Comparison of ENCODE assay signal across 29 cellular contexts in the genomic region with DNA sequence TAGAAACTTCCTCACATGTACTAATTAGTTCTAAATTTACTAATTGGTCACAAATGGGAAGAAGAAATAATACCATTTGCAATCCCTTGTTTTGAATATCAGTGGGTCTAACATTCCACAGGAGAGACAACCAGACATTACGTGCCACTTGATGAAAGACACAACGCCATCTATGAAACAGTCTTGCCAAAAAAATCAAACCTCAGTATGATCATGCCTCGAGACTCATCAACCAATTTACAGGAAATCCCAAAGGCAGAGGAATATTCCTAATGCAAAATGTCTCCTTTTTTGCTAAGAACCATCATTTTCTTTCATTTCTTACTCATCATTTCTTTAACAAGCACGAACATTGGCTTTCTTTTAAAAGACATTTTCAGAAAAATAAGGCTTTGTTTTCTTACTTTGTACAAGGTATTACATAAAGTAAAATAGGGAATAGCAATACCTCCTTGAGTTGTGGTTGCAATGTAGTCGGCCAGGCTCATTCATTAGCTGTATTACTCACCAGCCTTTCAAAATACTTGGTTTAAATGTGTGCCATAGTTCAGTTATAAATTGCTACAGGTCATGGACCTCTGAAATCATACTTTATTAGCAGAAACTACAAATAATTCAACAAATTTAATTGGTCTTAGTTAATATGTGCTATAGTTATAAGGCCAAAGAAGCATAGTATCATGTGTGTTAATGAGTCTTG.
A peak's percentile ranks its signal among the peaks of the same experiment; 100 is the strongest.
DNase-seq lines count a peak whose midpoint lies in the region; ATAC-seq and TF ChIP-seq lines count a peak whose summit lies in the region.
"Had no signal": no experiment of that assay in that cellular context is flagged by ENCODE, and none has a peak within 500 bp of the region (broad histone marks: within the 10 kb centered on the region; RNA-seq: fewer than 3 reads in every experiment).

No MANE protein-coding gene starts in this region.

- no peak for ATAC-seq in IMR-90 (ENCODE audit: low read depth)
- ATAC-seq in heart left ventricle, result no peak
- ATAC-seq: activated CD8-positive, alpha-beta memory T cell treated with anti-CD3 and anti-CD28 coated beads, Interleukin-2, amount 10 ng/mL, durations not matched to agents 7 days and 5 days; gastroesophageal sphincter; stimulated activated naive CD8-positive, alpha-beta T cell treated with anti-CD3 and anti-CD28 coated beads, Interleukin-15, Interleukin-2, amounts not matched to agents 100 U/mL and 50 U/mL, for 24 hours had no signal

- H2AK5ac ChIP-seq in IMR-90 (ENCODE audit: low read depth, low read length), result no peak overlapping the region

- no peak overlapping the region for H4K8ac ChIP-seq in IMR-90 (ENCODE audit: low read depth in 2 of 2, low read length in 2 of 2)

- H3K79me2 ChIP-seq in ACC112 (ENCODE audit: control insufficient read depth, insufficient read depth, low read length, unreplicated experiment) (no peaks in the 10 kb centered on the region), SK-N-SH (ENCODE audit: insufficient read depth) (no peaks in the 10 kb centered on the region)

- H2AFZ ChIP-seq in ACC112 (ENCODE audit: low read length, unreplicated experiment) (peak overlapping the region; percentile 52), IMR-90 (replicated peaks; ENCODE audit: low read length, poor library complexity) (no peak overlapping the region), SK-N-SH (ENCODE audit: low read depth) (no peak overlapping the region)
- H2AFZ ChIP-seq: neural progenitor cell had no signal

- intact Hi-C loops in IMR-90 (cut with micrococcal nuclease) (no loop called here), A673 (cut with micrococcal nuclease; ENCODE audit: unreplicated experiment) (no loop called here), heart left ventricle (cut with DNase I) (no loop called here)

- no peak overlapping the region for H4K5ac ChIP-seq in IMR-90 (ENCODE audit: low read depth, low read length)

- no peak for TF ChIP-seq POLR2A in IMR-90 (IDR thresholded peaks at IDR 0.05; ENCODE audit: low read depth, low read length)
- no peak for TF ChIP-seq POLR2A in heart left ventricle (IDR thresholded peaks at IDR 0.05)

- H3K9me2 ChIP-seq in SK-N-SH, result no peaks in the 10 kb centered on the region

- H3K9ac ChIP-seq in IMR-90 (ENCODE audit: low read depth, low read length) (no peak overlapping the region), SK-N-SH (no peak overlapping the region)
- H3K9ac ChIP-seq: neural progenitor cell had no signal

- no peak overlapping the region for H2BK20ac ChIP-seq in IMR-90 (ENCODE audit: low read depth, low read length)

- H3K9me3 Mint-ChIP-seq in chondrocyte (ENCODE audit: low read depth), result no peaks in the 10 kb centered on the region
- H3K9me3 Mint-ChIP-seq: activated naive CD4-positive, alpha-beta T cell treated with anti-CD3 and anti-CD28 coated beads, Interleukin-2, amount 50 U/mL, for 24 hours; neural progenitor cell had no signal

- no peaks in the 10 kb centered on the region for H3K36me3 Mint-ChIP-seq in chondrocyte (ENCODE audit: low read depth)
- H3K36me3 Mint-ChIP-seq: activated CD8-positive, alpha-beta memory T cell treated with anti-CD3 and anti-CD28 coated beads, Interleukin-2, amount 10 ng/mL, durations not matched to agents 7 days and 5 days; activated naive CD4-positive, alpha-beta T cell treated with anti-CD3 and anti-CD28 coated beads, Interleukin-2, amount 50 U/mL, for 24 hours; neural progenitor cell had no signal

- no peak overlapping the region for H3K23ac ChIP-seq in IMR-90 (ENCODE audit: low read depth, low read length)

- H3K36me3 ChIP-seq in ACC112 (ENCODE audit: insufficient read depth, low read length), result no peaks in the 10 kb centered on the region
- no peaks in the 10 kb centered on the region for H3K36me3 ChIP-seq in IMR-90 (ENCODE audit: control insufficient read depth, insufficient read depth, low read length)
- no peaks in the 10 kb centered on the region for H3K36me3 ChIP-seq in A673 (ENCODE audit: insufficient read depth, low read length, poor library complexity, severe bottlenecking)
- no peaks in the 10 kb centered on the region for H3K36me3 ChIP-seq in SK-N-SH (replicated peaks in 1 of 2; ENCODE audit: control insufficient read depth in 1 of 2, insufficient read depth in 2 of 2, low read length in 1 of 2)
- H3K36me3 ChIP-seq in heart left ventricle, result no peaks in the 10 kb centered on the region
- H3K36me3 ChIP-seq: gastroesophageal sphincter, HAP-1, neural progenitor cell, sigmoid colon, tibial nerve, WERI-Rb-1 had no signal

- BruUV-seq in IMR-90 (replicated peaks; lab: Mats Ljungman, UMichigan) (no TSS peak), A673 (replicated peaks; lab: Mats Ljungman, UMichigan) (no TSS peak)

- POLR2A ChIA-PET in IMR-90 (lab: Charles Lee; ENCODE audit: unreplicated experiment), result no interaction called here
- POLR2A ChIA-PET in A673 (lab: Charles Lee; ENCODE audit: low non-redundant PET), result no interaction called here
- POLR2A ChIA-PET in SK-N-SH (lab: Yijun Ruan, JAX), result no interaction called here

- H3K27ac ChIP-seq in ACC112 (ENCODE audit: low read depth, low read length) (peak overlapping the region; percentile 45), IMR-90 (ENCODE audit: insufficient read depth, low read length) (no peak overlapping the region), A673 (ENCODE audit: low read depth, low read length, poor library complexity, severe bottlenecking) (no peak overlapping the region), SK-N-SH (ENCODE audit: low read depth in 2 of 2, low read length in 1 of 2) (no peak overlapping the region), heart left ventricle (no peak overlapping the region)
- H3K27ac ChIP-seq: C4-2B, epithelial cell of prostate, gastroesophageal sphincter, neural progenitor cell, sigmoid colon, WERI-Rb-1 had no signal

- no peak overlapping the region for H2BK120ac ChIP-seq in IMR-90 (ENCODE audit: low read depth, low read length)

- H2AK9ac ChIP-seq in IMR-90 (replicated peaks; ENCODE audit: low read depth, low read length, poor library complexity), result no peak overlapping the region

- no peaks in the 10 kb centered on the region for H3K27me3 Mint-ChIP-seq in chondrocyte (ENCODE audit: low read depth)
- H3K27me3 Mint-ChIP-seq: activated CD8-positive, alpha-beta memory T cell treated with anti-CD3 and anti-CD28 coated beads, Interleukin-2, amount 10 ng/mL, durations not matched to agents 7 days and 5 days; activated naive CD4-positive, alpha-beta T cell treated with anti-CD3 and anti-CD28 coated beads, Interleukin-2, amount 50 U/mL, for 24 hours had no signal

- H2BK5ac ChIP-seq in IMR-90 (ENCODE audit: low read depth, low read length, poor library complexity, severe bottlenecking), result no peak overlapping the region

- H3K4me3 ChIP-seq in ACC112 (ENCODE audit: low read depth, low read length), result peak overlapping the region; percentile 11; the same call in 1 of the 2 replicates
- no peak overlapping the region for H3K4me3 ChIP-seq in IMR-90 (ENCODE audit: insufficient read depth, low read depth, low read length)
- H3K4me3 ChIP-seq in A673 (ENCODE audit: low read depth, low read length, poor library complexity, severe bottlenecking), result no peak overlapping the region
- H3K4me3 ChIP-seq in SK-N-SH (ENCODE audit: low read depth in 2 of 2, low read length in 1 of 2), result no peak overlapping the region
- H3K4me3 ChIP-seq in heart left ventricle, result no peak overlapping the region
- H3K4me3 ChIP-seq: gastroesophageal sphincter, HAP-1, neural progenitor cell, sigmoid colon, tibial nerve had no signal

- peak; percentile 5 for DNase-seq in IMR-90
- DNase-seq in chondrocyte (ENCODE audit: low spot score), result no peak
- peak; percentile 40 for DNase-seq in kidney glomerular epithelial cell (lab: John Stamatoyannopoulos, UW)
- no peak for DNase-seq in A673 (ENCODE audit: low spot score)
- DNase-seq in foreskin melanocyte, result no peak
- DNase-seq in SK-N-SH, result no peak
- DNase-seq in heart left ventricle, result no peak
- DNase-seq: activated CD4-positive, alpha-beta T cell treated with anti-CD3 and anti-CD28 coated beads, Interleukin-2, amount 50 U/mL, for 1 hour; activated CD8-positive, alpha-beta memory T cell treated with anti-CD3 and anti-CD28 coated beads, Interleukin-2, amount 10 ng/mL, durations not matched to agents 7 days and 5 days; aorta; Calu3; cerebellar nuclear complex; islet precursor cell; Kasumi-1; NCI-H1048; NCI-H1694 treated with DMSO at 0.1 percent for 48 hours; NCI-H2171 treated with DMSO at 0.1 percent for 48 hours; sigmoid colon; stimulated activated CD4-positive, alpha-beta T cell treated with anti-CD3 and anti-CD28 coated beads, Interleukin-15, amount 100 ng/mL, for 24 hours; stimulated activated naive CD8-positive, alpha-beta T cell treated with anti-CD3 and anti-CD28 coated beads, Interleukin-15, Interleukin-2, amounts not matched to agents 100 U/mL and 50 U/mL, for 24 hours; WERI-Rb-1 had no signal

- no peak overlapping the region for H3K4me3 Mint-ChIP-seq in chondrocyte (ENCODE audit: unreplicated experiment)
- H3K4me3 Mint-ChIP-seq: activated CD8-positive, alpha-beta memory T cell treated with anti-CD3 and anti-CD28 coated beads, Interleukin-2, amount 10 ng/mL, durations not matched to agents 7 days and 5 days; activated naive CD4-positive, alpha-beta T cell treated with anti-CD3 and anti-CD28 coated beads, Interleukin-2, amount 50 U/mL, for 24 hours; neural progenitor cell had no signal

- no peaks in the 10 kb centered on the region for H3K27me3 ChIP-seq in ACC112 (ENCODE audit: insufficient read depth, low read length)
- H3K27me3 ChIP-seq in IMR-90 (ENCODE audit: control insufficient read depth, insufficient read depth, low read length), result no peaks in the 10 kb centered on the region
- no peaks in the 10 kb centered on the region for H3K27me3 ChIP-seq in A673 (replicated peaks; ENCODE audit: insufficient read depth, low read depth, low read length, poor library complexity)
- no peaks in the 10 kb centered on the region for H3K27me3 ChIP-seq in SK-N-SH (ENCODE audit: insufficient read depth)
- H3K27me3 ChIP-seq in heart left ventricle, result no peaks in the 10 kb centered on the region
- H3K27me3 ChIP-seq: gastroesophageal sphincter, neural progenitor cell, sigmoid colon, tibial nerve had no signal

- no peaks in the 10 kb centered on the region for H3K9me1 ChIP-seq in IMR-90 (ENCODE audit: insufficient read depth, low read length)

- CTCF ChIA-PET in IMR-90 (lab: Yijun Ruan, JAX), result no interaction called here
- CTCF ChIA-PET in A673 (lab: Charles Lee), result no interaction called here
- CTCF ChIA-PET in SK-N-SH (lab: Yijun Ruan, JAX), result no interaction called here

- 90% methylated on average over 2 of the region's 5 CpGs; no CpG with 5 or more reads in 1 of the 2 experiments for WGBS in IMR-90 (ENCODE audit: extremely low coverage in 2 of 2, insufficient read length in 1 of 2), 2 experiments
- WGBS in SK-N-SH (ENCODE audit: low lambda C conversion rate), result 31% methylated on average over 5 of the region's 5 CpGs
- WGBS in heart left ventricle, 4 donors, result 85 to 90% (median 86%) methylated on average over 5 of the region's 5 CpGs

- H3K27ac Mint-ChIP-seq in chondrocyte (ENCODE audit: unreplicated experiment), result peak overlapping the region; percentile 82
- H3K27ac Mint-ChIP-seq: activated CD8-positive, alpha-beta memory T cell treated with anti-CD3 and anti-CD28 coated beads, Interleukin-2, amount 10 ng/mL, durations not matched to agents 7 days and 5 days; activated naive CD4-positive, alpha-beta T cell treated with anti-CD3 and anti-CD28 coated beads, Interleukin-2, amount 50 U/mL, for 24 hours; neural progenitor cell had no signal

- in situ Hi-C loops in IMR-90 (cut with MboI; ENCODE audit: low sequenced_read_pairs), result no loop called here

- dilution Hi-C loops in IMR-90 (cut with HindIII; ENCODE audit: low sequenced_read_pairs, unreplicated experiment), result no loop called here

- no peak overlapping the region for H4K91ac ChIP-seq in IMR-90 (ENCODE audit: insufficient read depth, low read depth, low read length)

- no peak overlapping the region for H3K56ac ChIP-seq in IMR-90 (ENCODE audit: extremely low read depth, insufficient read depth, low read length)

- H2BK15ac ChIP-seq in IMR-90 (ENCODE audit: low read depth, low read length), result no peak overlapping the region

- no peaks in the 10 kb centered on the region for H3K79me1 ChIP-seq in IMR-90 (ENCODE audit: low read depth in 1 of 2, low read length in 2 of 2)

- H3K18ac ChIP-seq in IMR-90 (ENCODE audit: low read depth, low read length), result no peak overlapping the region

- no peak for TF ChIP-seq EP300 in SK-N-SH (IDR thresholded peaks at IDR 0.05; ENCODE audit: borderline replicate concordance in 1 of 2, low read depth in 1 of 2, low read length in 1 of 2)

- no peak for TF ChIP-seq RAD21 in IMR-90 (IDR thresholded peaks at IDR 0.05; ENCODE audit: low read length)
- TF ChIP-seq RAD21 in SK-N-SH (IDR thresholded peaks at IDR 0.05; ENCODE audit: low read length), result no peak

- H3K4me1 ChIP-seq in ACC112 (ENCODE audit: control insufficient read depth, insufficient read depth, low read length, unreplicated experiment), result no peaks in the 10 kb centered on the region
- H3K4me1 ChIP-seq in IMR-90 (ENCODE audit: control insufficient read depth, insufficient read depth, low read length), result no peaks in the 10 kb centered on the region
- H3K4me1 ChIP-seq in A673 (ENCODE audit: insufficient read depth, low read length, poor library complexity, severe bottlenecking), result no peaks in the 10 kb centered on the region
- no peaks in the 10 kb centered on the region for H3K4me1 ChIP-seq in SK-N-SH (ENCODE audit: control insufficient read depth in 1 of 2, insufficient read depth in 2 of 2, low read depth in 1 of 2, low read length in 1 of 2)
- H3K4me1 ChIP-seq in heart left ventricle, result no peaks in the 10 kb centered on the region
- H3K4me1 ChIP-seq: gastroesophageal sphincter, HAP-1, neural progenitor cell, sigmoid colon, tibial nerve had no signal

- H3K4me1 Mint-ChIP-seq in chondrocyte (ENCODE audit: low read depth), result peaks cover 52% of the 10 kb centered on the region
- H3K4me1 Mint-ChIP-seq: activated CD8-positive, alpha-beta memory T cell treated with anti-CD3 and anti-CD28 coated beads, Interleukin-2, amount 10 ng/mL, durations not matched to agents 7 days and 5 days; activated naive CD4-positive, alpha-beta T cell treated with anti-CD3 and anti-CD28 coated beads, Interleukin-2, amount 50 U/mL, for 24 hours; neural progenitor cell had no signal

- H3F3A ChIP-seq in SK-N-SH (replicated peaks; ENCODE audit: insufficient read depth), result no peaks in the 10 kb centered on the region

- H3K4me2 ChIP-seq in IMR-90 (ENCODE audit: low read depth, low read length) (no peak overlapping the region), SK-N-SH (no peak overlapping the region)
- H3K4me2 ChIP-seq: neural progenitor cell had no signal

- no peaks in the 10 kb centered on the region for H4K20me1 ChIP-seq in IMR-90 (ENCODE audit: insufficient read depth, low read length)
- H4K20me1 ChIP-seq in SK-N-SH (ENCODE audit: insufficient read depth), result no peaks in the 10 kb centered on the region

- H3K9me3 ChIP-seq in IMR-90 (ENCODE audit: control insufficient read depth, insufficient read depth, low read length) (no peaks in the 10 kb centered on the region), A673 (ENCODE audit: low read depth, low read length, poor library complexity, severe bottlenecking) (no peaks in the 10 kb centered on the region), SK-N-SH (no peaks in the 10 kb centered on the region), heart left ventricle (no peaks in the 10 kb centered on the region)
- H3K9me3 ChIP-seq: gastroesophageal sphincter, HAP-1, sigmoid colon, tibial nerve had no signal

- TF ChIP-seq CTCF in IMR-90 (conservative IDR thresholded peaks at IDR 0.05; ENCODE audit: low read depth, low read length), result no peak
- no peak for TF ChIP-seq CTCF in chondrocyte (IDR thresholded peaks at IDR 0.05)
- TF ChIP-seq CTCF in A673 (conservative IDR thresholded peaks at IDR 0.05; ENCODE audit: low read depth, low read length), result no peak
- TF ChIP-seq CTCF in SK-N-SH (IDR thresholded peaks at IDR 0.05), result no peak
- no peak for TF ChIP-seq CTCF in heart left ventricle (IDR thresholded peaks at IDR 0.05)

- H3K14ac ChIP-seq in IMR-90 (replicated peaks; ENCODE audit: low read depth, low read length), result no peak overlapping the region

- H3K4ac ChIP-seq in IMR-90 (ENCODE audit: low read depth, low read length), result no peak overlapping the region

Comparison
In these comparisons a context has a peak if more than half of its experiments do, and no peak if none do; other contexts are left out.
1. DNase-seq: peak in IMR-90 (single experiment) and kidney glomerular epithelial cell (single experiment); none in chondrocyte (single experiment), A673 (single experiment), foreskin melanocyte (single experiment), SK-N-SH (single experiment) and heart left ventricle (0 of 5).